In the genomic region with DNA sequence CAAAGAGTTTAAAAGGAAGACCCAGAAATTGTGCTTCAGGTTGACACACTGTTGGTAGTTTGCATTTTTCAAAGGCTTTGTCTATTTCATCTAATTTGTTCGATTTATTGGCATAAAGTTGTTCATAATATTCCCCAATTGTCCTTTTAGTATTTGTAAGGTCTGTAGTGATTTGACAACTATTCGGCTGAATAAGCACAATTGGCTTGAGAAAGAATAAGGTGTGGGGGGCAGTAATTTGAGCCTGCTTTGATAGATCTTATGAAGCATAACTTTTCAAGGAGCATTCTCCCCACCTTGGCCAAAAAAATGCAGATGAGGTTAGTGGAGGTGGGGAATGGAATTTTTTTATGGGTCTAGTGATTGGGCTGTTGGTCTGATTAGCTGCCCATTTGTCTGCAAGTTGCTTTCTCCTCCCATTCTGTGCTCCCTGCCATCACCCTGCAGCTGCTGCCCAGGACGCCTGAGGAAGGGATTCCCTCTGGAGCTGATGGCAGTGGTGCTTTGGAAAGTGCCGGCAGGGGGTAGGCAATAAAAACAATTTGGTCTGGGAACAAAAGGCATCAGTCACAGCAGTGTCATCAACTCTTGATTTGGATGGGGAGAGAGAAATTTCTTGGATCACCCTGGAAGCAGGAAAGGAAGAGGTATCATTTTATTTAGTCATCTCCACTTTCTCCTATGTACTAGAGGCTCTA, we compare ENCODE assay signal across 23 cellular contexts. TPM values are rescaled to one million over a fixed set of nuclear protein-coding genes. Genes with fewer than 3 reads are reported as not detected.
DNase-seq lines count a peak whose midpoint lies in the region; ATAC-seq, FAIRE-seq and TF ChIP-seq lines count a peak whose summit lies in the region.
"Had no signal": no experiment of that assay in that cellular context is flagged by ENCODE, and none has a peak within 500 bp of the region (broad histone marks: within the 10 kb centered on the region; RNA-seq: fewer than 3 reads in every experiment).

No MANE protein-coding gene starts in this region.

- H3K27me3 ChIP-seq in GM23338 (ENCODE audit: insufficient read depth), result no peaks in the 10 kb centered on the region
- peaks cover 0 to 2% of the 10 kb centered on the region in 2 donors for H3K27me3 ChIP-seq in small intestine (ENCODE audit: control insufficient read depth in 2 of 2, insufficient read depth in 2 of 2, low read length in 2 of 2)
- H3K27me3 ChIP-seq: breast epithelium had no signal

- H4K20me1 ChIP-seq in GM23338 (replicated peaks; ENCODE audit: insufficient read depth), result 0 out of 2 replicates have a peak, but pooled peaks cover 3% of the 10 kb centered on the region

- H3K4me1 ChIP-seq in GM23338 (ENCODE audit: insufficient read depth) (peaks cover 12% of the 10 kb centered on the region), small intestine (ENCODE audit: control insufficient read depth in 2 of 2, insufficient read depth in 1 of 2, low read depth in 1 of 2, low read length in 1 of 2) (no peaks in the 10 kb centered on the region)
- H3K4me1 ChIP-seq: breast epithelium, esophagus squamous epithelium had no signal

- H3K36me3 Mint-ChIP-seq in GM23338 (ENCODE audit: low read depth), result no peaks in the 10 kb centered on the region
- no peaks in the 10 kb centered on the region for H3K36me3 Mint-ChIP-seq in activated CD4-positive, alpha-beta memory T cell treated with anti-CD3 and anti-CD28 coated beads, Interleukin-2, amount 10 ng/mL, durations not matched to agents 7 days and 5 days (ENCODE audit: low read depth)
- H3K36me3 Mint-ChIP-seq: activated naive CD8-positive, alpha-beta T cell; T-cell; type B pancreatic cell had no signal

- no peak for FAIRE-seq in small intestine (lab: Jason Lieb, UNC)
- FAIRE-seq: GM18507, keratinocyte had no signal

- H3K4me2 ChIP-seq in GM23338, result peak overlapping the region; percentile 14; the same call in 1 of the 2 replicates

- POLR2A ChIA-PET in activated CD4-positive, alpha-beta memory T cell treated with anti-CD3 and anti-CD28 coated beads, Interleukin-2, amount 10 ng/mL, durations not matched to agents 7 days and 5 days (lab: Charles Lee), result no interaction called here

- no peak for TF ChIP-seq CTCF in GM23338 (conservative IDR thresholded peaks at IDR 0.05; ENCODE audit: low read depth in 2 of 2)

- no peaks in the 10 kb centered on the region for H3K9me3 ChIP-seq in small intestine (ENCODE audit: control insufficient read depth, low read depth)
- H3K9me3 ChIP-seq: breast epithelium, esophagus squamous epithelium had no signal

- 55 to 64% (median 62%) methylated on average over 4 of the region's 4 CpGs for WGBS in small intestine, 3 donors

- no peaks in the 10 kb centered on the region for H3K9me2 ChIP-seq in GM23338 (ENCODE audit: insufficient read depth)

- H3K4me3 ChIP-seq in GM23338 (no peak overlapping the region), small intestine (ENCODE audit: low read depth in 1 of 2, low read length in 2 of 2) (no peak overlapping the region)
- H3K4me3 ChIP-seq: breast epithelium, esophagus squamous epithelium had no signal

- H2AFZ ChIP-seq in GM23338, result no peak overlapping the region

- ATAC-seq in GM23338 (peak; percentile 91), HG03439 (IDR thresholded peaks at IDR 0.05; ENCODE audit: unreplicated experiment) (no peak), GM21381 (IDR thresholded peaks at IDR 0.05; ENCODE audit: unreplicated experiment) (no peak)
- ATAC-seq: activated CD8-positive, alpha-beta T cell treated with anti-CD3 and anti-CD28 coated beads for 36 hours; HCT116; stimulated activated naive CD8-positive, alpha-beta T cell treated with anti-CD3 and anti-CD28 coated beads, Interleukin-15, Interleukin-2, amounts not matched to agents 100 U/mL and 50 U/mL, for 24 hours; T-cell had no signal

- H3K36me3 ChIP-seq in GM23338 (ENCODE audit: insufficient read depth), result no peaks in the 10 kb centered on the region
- no peaks in the 10 kb centered on the region for H3K36me3 ChIP-seq in small intestine (ENCODE audit: control insufficient read depth in 2 of 2, insufficient read depth in 2 of 2, low read length in 2 of 2)
- H3K36me3 ChIP-seq: breast epithelium, esophagus squamous epithelium had no signal

- no peak overlapping the region for H3K4me3 Mint-ChIP-seq in GM23338
- H3K4me3 Mint-ChIP-seq in activated CD4-positive, alpha-beta memory T cell treated with anti-CD3 and anti-CD28 coated beads, Interleukin-2, amount 10 ng/mL, durations not matched to agents 7 days and 5 days, result no peak overlapping the region
- H3K4me3 Mint-ChIP-seq: activated CD8-positive, alpha-beta T cell treated with anti-CD3 and anti-CD28 coated beads for 36 hours; activated naive CD8-positive, alpha-beta T cell; neural crest cell; T-cell; type B pancreatic cell had no signal

- H3K79me2 ChIP-seq in GM23338 (replicated peaks; ENCODE audit: insufficient read depth), result no peaks in the 10 kb centered on the region

- no peak overlapping the region for H3K27ac ChIP-seq in GM23338 (ENCODE audit: low read depth)
- no peak overlapping the region for H3K27ac ChIP-seq in small intestine (ENCODE audit: low read depth in 1 of 2, low read length in 1 of 2)
- H3K27ac ChIP-seq: breast epithelium, esophagus squamous epithelium, VCaP had no signal

- H3K27me3 Mint-ChIP-seq in GM23338 (ENCODE audit: insufficient read depth, low read depth, poor library complexity), result peaks cover 2% of the 10 kb centered on the region
- peaks cover 22% of the 10 kb centered on the region for H3K27me3 Mint-ChIP-seq in activated CD4-positive, alpha-beta memory T cell treated with anti-CD3 and anti-CD28 coated beads, Interleukin-2, amount 10 ng/mL, durations not matched to agents 7 days and 5 days

- peaks cover 14% of the 10 kb centered on the region for H3K4me1 Mint-ChIP-seq in GM23338
- H3K4me1 Mint-ChIP-seq in activated CD4-positive, alpha-beta memory T cell treated with anti-CD3 and anti-CD28 coated beads, Interleukin-2, amount 10 ng/mL, durations not matched to agents 7 days and 5 days, result no peaks in the 10 kb centered on the region
- H3K4me1 Mint-ChIP-seq: T-cell had no signal

- H3K9me3 Mint-ChIP-seq in GM23338, result no peaks in the 10 kb centered on the region
- H3K9me3 Mint-ChIP-seq in activated CD4-positive, alpha-beta memory T cell treated with anti-CD3 and anti-CD28 coated beads, Interleukin-2, amount 10 ng/mL, durations not matched to agents 7 days and 5 days, result no peaks in the 10 kb centered on the region
- H3K9me3 Mint-ChIP-seq: activated CD8-positive, alpha-beta T cell treated with anti-CD3 and anti-CD28 coated beads for 36 hours; neural crest cell; T-cell; type B pancreatic cell had no signal

- CTCF ChIA-PET in activated CD4-positive, alpha-beta memory T cell treated with anti-CD3 and anti-CD28 coated beads, Interleukin-2, amount 10 ng/mL, durations not matched to agents 7 days and 5 days (lab: Charles Lee), result interaction anchor here (0.6 to 1.1 kb wide), 2 partner anchors 33 to 38 kb away, joined by 3 to 4 read pairs; no protein-coding TSS in a partner anchor

- DNase-seq in GM23338 (ENCODE audit: low spot score) (peak; percentile 44), LHCN-M2 (ENCODE audit: low read depth) (peak; percentile 40), SW480 (ENCODE audit: low spot score) (peak; percentile 50), myocyte (ENCODE audit: low read depth) (peak; percentile 55), small intestine (no peak)
- no peak for DNase-seq in activated CD4-positive, alpha-beta memory T cell treated with anti-CD3 and anti-CD28 coated beads, Interleukin-2, amount 10 ng/mL, durations not matched to agents 7 days and 5 days
- DNase-seq: activated CD8-positive, alpha-beta T cell treated with anti-CD3 and anti-CD28 coated beads for 36 hours; esophagus squamous epithelium; stimulated activated naive CD8-positive, alpha-beta T cell treated with anti-CD3 and anti-CD28 coated beads, Interleukin-15, Interleukin-2, amounts not matched to agents 100 U/mL and 50 U/mL, for 24 hours; T-cell had no signal

- H3K27ac Mint-ChIP-seq in GM23338, result no peak overlapping the region
- no peak overlapping the region for H3K27ac Mint-ChIP-seq in activated CD4-positive, alpha-beta memory T cell treated with anti-CD3 and anti-CD28 coated beads, Interleukin-2, amount 10 ng/mL, durations not matched to agents 7 days and 5 days
- H3K27ac Mint-ChIP-seq: activated CD8-positive, alpha-beta T cell treated with anti-CD3 and anti-CD28 coated beads for 36 hours; activated naive CD8-positive, alpha-beta T cell; T-cell; type B pancreatic cell had no signal

- H3F3A ChIP-seq in GM23338 (replicated peaks; ENCODE audit: low read depth), result no peaks in the 10 kb centered on the region

TF ChIP-seq in GM23338, 12 proteins besides CTCF, POLR2A, EP300 and RAD21:
- no peak for TF ChIP-seq ZNF114 (CRISPR knock-in tag; IDR thresholded peaks at IDR 0.05)
- no peak for TF ChIP-seq POLR2AphosphoS5 (IDR thresholded peaks at IDR 0.05; ENCODE audit: low read depth)
- no peak for TF ChIP-seq CREB1 (CRISPR knock-in tag; IDR thresholded peaks at IDR 0.05; ENCODE audit: low read depth)
- TF ChIP-seq EZH2phosphoT487 (IDR thresholded peaks at IDR 0.05; ENCODE audit: unreplicated experiment), result no peak
- TF ChIP-seq, protein P1, sequence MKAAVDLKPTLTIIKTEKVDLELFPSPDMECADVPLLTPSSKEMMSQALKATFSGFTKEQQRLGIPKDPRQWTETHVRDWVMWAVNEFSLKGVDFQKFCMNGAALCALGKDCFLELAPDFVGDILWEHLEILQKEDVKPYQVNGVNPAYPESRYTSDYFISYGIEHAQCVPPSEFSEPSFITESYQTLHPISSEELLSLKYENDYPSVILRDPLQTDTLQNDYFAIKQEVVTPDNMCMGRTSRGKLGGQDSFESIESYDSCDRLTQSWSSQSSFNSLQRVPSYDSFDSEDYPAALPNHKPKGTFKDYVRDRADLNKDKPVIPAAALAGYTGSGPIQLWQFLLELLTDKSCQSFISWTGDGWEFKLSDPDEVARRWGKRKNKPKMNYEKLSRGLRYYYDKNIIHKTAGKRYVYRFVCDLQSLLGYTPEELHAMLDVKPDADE (IDR thresholded peaks at IDR 0.05), result no peak

RNA-seq across cellular contexts. Expression of a gene that starts 26.6 kb away (rescaled TPM):
- total RNA-seq in GM23338 (2014; rRNA removed; shearing (Covaris generic)), result not detected in 2 replicates
- not detected in 2 replicates for polyA plus RNA-seq in GM23338 (2016; fragmentation: Nextera tagmentation; extraction: Ambion mirVana)
- total RNA-seq in LHCN-M2 (2014; rRNA removed), result not detected in 2 replicates
- not detected for polyA plus RNA-seq in LHCN-M2 (2012)
- total RNA-seq in myocyte, result not detected in 2 replicates
- not detected for polyA plus RNA-seq in myocyte (2012)
- not detected for total RNA-seq in activated CD4-positive, alpha-beta memory T cell treated with anti-CD3 and anti-CD28 coated beads, Interleukin-2, amount 10 ng/mL, durations not matched to agents 7 days and 5 days
- polyA plus RNA-seq in small intestine, result not detected
- total RNA-seq: activated CD8-positive, alpha-beta T cell treated with anti-CD3 and anti-CD28 coated beads for 36 hours; breast epithelium; dermis microvascular lymphatic vessel endothelial cell; esophagus squamous epithelium; neural crest cell; renal cortical epithelial cell; T-cell had no signal
- polyA plus RNA-seq: BJ, keratinocyte had no signal

RNA-seq across cellular contexts. Expression of a gene that starts 28.8 kb away (rescaled TPM):
- not detected in 2 replicates for total RNA-seq in GM23338 (2014; rRNA removed; shearing (Covaris generic))
- polyA plus RNA-seq in GM23338 (2016; fragmentation: Nextera tagmentation; extraction: Ambion mirVana), result 0.45 and 1.1 TPM in 2 replicates
- total RNA-seq in LHCN-M2 (2014; rRNA removed), result 0.17 TPM in 1 of 2 replicates, not detected in the other
- 0.18 TPM for polyA plus RNA-seq in LHCN-M2 (2012)
- total RNA-seq in myocyte, result 0.16 and 0.62 TPM in 2 replicates
- polyA plus RNA-seq in myocyte (2012), result 0.64 TPM
- not detected for total RNA-seq in activated CD4-positive, alpha-beta memory T cell treated with anti-CD3 and anti-CD28 coated beads, Interleukin-2, amount 10 ng/mL, durations not matched to agents 7 days and 5 days
- 1 to 10 TPM in 1 of 3 donors, not detected in 2; 1.3 TPM for polyA plus RNA-seq in small intestine
- total RNA-seq: activated CD8-positive, alpha-beta T cell treated with anti-CD3 and anti-CD28 coated beads for 36 hours; T-cell had no signal

Comparison
In these comparisons a context has a peak if more than half of its experiments do, and no peak if none do; other contexts are left out.
1. DNase-seq: peak in GM23338 (single experiment), LHCN-M2 (single experiment), SW480 (single experiment) and myocyte (single experiment); none in activated CD4-positive, alpha-beta memory T cell treated with anti-CD3 and anti-CD28 coated beads, Interleukin-2, amount 10 ng/mL, durations not matched to agents 7 days and 5 days (single experiment) and small intestine (single experiment).